8 cellular contexts compared by ENCODE assay signal in genomic region chr5:112417931-112418358, GRCh38. TPM values are rescaled to one million over a fixed set of nuclear protein-coding genes. Genes with fewer than 3 reads are reported as not detected.
DNase-seq lines count a peak whose midpoint lies in the region; ATAC-seq and TF ChIP-seq lines count a peak whose summit lies in the region.

No MANE protein-coding gene starts in this region.

- peaks cover 10 to 26% (median 19%) of the 10 kb centered on the region in 3 donors for H3K4me1 Mint-ChIP-seq in CD8-positive, alpha-beta memory T cell
- peaks cover 7% of the 10 kb centered on the region for H3K4me1 Mint-ChIP-seq in activated T-helper 17 cell treated with anti-CD3 and anti-CD28 coated beads, Interleukin-2, amount 50 U/mL, for 72 hours

- peak in 2 of 5 donors; percentile 43 to 50 for DNase-seq in CD8-positive, alpha-beta memory T cell
- DNase-seq in glomerular visceral epithelial cell (ENCODE audit: extremely low spot score) = peak; percentile 40
- DNase-seq in ovary = peak in 4 of 5 donors; percentile 25 to 42 (median 30)
- no peak for DNase-seq in SKM-1 (lab: John Stamatoyannopoulos, UW; ENCODE audit: unreplicated experiment)
- no peak for DNase-seq in NCI-H2171 (lab: John Stamatoyannopoulos, UW)

- H3K36me3 Mint-ChIP-seq in CD8-positive, alpha-beta memory T cell = no peaks in the 10 kb centered on the region
- H3K36me3 Mint-ChIP-seq in activated T-helper 17 cell treated with anti-CD3 and anti-CD28 coated beads, Interleukin-2, amount 50 U/mL, for 72 hours (ENCODE audit: low read depth) = no peaks in the 10 kb centered on the region

- H3K9me3 Mint-ChIP-seq in CD8-positive, alpha-beta memory T cell = peaks cover 0 to 5% (median 0%) of the 10 kb centered on the region in 5 donors
- H3K9me3 Mint-ChIP-seq in activated T-helper 17 cell treated with anti-CD3 and anti-CD28 coated beads, Interleukin-2, amount 50 U/mL, for 72 hours = peaks cover 6% of the 10 kb centered on the region

- peak overlapping the region in 6 of 8 donors; percentile 2 to 81 (median 23) for H3K27ac Mint-ChIP-seq in CD8-positive, alpha-beta memory T cell
- H3K27ac Mint-ChIP-seq in activated T-helper 17 cell treated with anti-CD3 and anti-CD28 coated beads, Interleukin-2, amount 50 U/mL, for 72 hours = no peak overlapping the region

- POLR2A ChIA-PET in CD8-positive, alpha-beta memory T cell (lab: Charles Lee) = no interaction called here

- peak; percentile 38 for ATAC-seq in GM19452 (IDR thresholded peaks at IDR 0.05; ENCODE audit: unreplicated experiment)
- ATAC-seq in activated T-helper 17 cell treated with anti-CD3 and anti-CD28 coated beads, Interleukin-2, amount 50 U/mL, for 72 hours (replicated peaks) = peak; percentile 77

- no peak for TF ChIP-seq EP300 in ovary (IDR thresholded peaks at IDR 0.05)

- H3K36me3 ChIP-seq in CD8-positive, alpha-beta memory T cell (ENCODE audit: insufficient read depth, low read length) = no peaks in the 10 kb centered on the region
- H3K36me3 ChIP-seq in HUES6 (ENCODE audit: control insufficient read depth, insufficient read depth, low read length) (no peaks in the 10 kb centered on the region), ovary (no peaks in the 10 kb centered on the region)

- CTCF ChIA-PET in CD8-positive, alpha-beta memory T cell (lab: Charles Lee) = no interaction called here

- no peaks in the 10 kb centered on the region for H3K9me3 ChIP-seq in CD8-positive, alpha-beta memory T cell (ENCODE audit: low read length)
- H3K9me3 ChIP-seq in HUES6 (ENCODE audit: control insufficient read depth, insufficient read depth, low read depth, low read length) (no peaks in the 10 kb centered on the region), ovary (no peaks in the 10 kb centered on the region)

- peak overlapping the region; percentile 13 for H3K4me3 ChIP-seq in CD8-positive, alpha-beta memory T cell (ENCODE audit: low read length)
- H3K4me3 ChIP-seq in HUES6 (ENCODE audit: low read depth, low read length) = peak overlapping the region; percentile 80
- peak overlapping the region; percentile 82 for H3K4me3 ChIP-seq in ovary

- no peak overlapping the region for H3K9ac ChIP-seq in HUES6 (ENCODE audit: low read length)

- intact Hi-C loops in ovary (cut with DNase I) = loop anchor here in 3 of 4 donors (10.0 kb wide), 1 partner anchor 243 kb away; no protein-coding TSS in a partner anchor

- H3K4me3 Mint-ChIP-seq in CD8-positive, alpha-beta memory T cell = peak overlapping the region; percentile 77 to 91 (median 83)
- H3K4me3 Mint-ChIP-seq in activated T-helper 17 cell treated with anti-CD3 and anti-CD28 coated beads, Interleukin-2, amount 50 U/mL, for 72 hours = peak overlapping the region; percentile 83

- no peak overlapping the region for H3K27ac ChIP-seq in CD8-positive, alpha-beta memory T cell (ENCODE audit: low read depth, low read length)
- H3K27ac ChIP-seq in HUES6 (ENCODE audit: low read depth, low read length) (no peak overlapping the region), ovary (peak overlapping the region in 1 of 2 donors; percentile 8)

- no peak for TF ChIP-seq POLR2A in ovary (IDR thresholded peaks at IDR 0.05)

- peaks cover 10% of the 10 kb centered on the region for H3K27me3 ChIP-seq in CD8-positive, alpha-beta memory T cell (ENCODE audit: insufficient read depth, low read length, poor library complexity, severe bottlenecking)
- peaks cover 58% of the 10 kb centered on the region for H3K27me3 ChIP-seq in HUES6 (ENCODE audit: control insufficient read depth, insufficient read depth, low read length)
- H3K27me3 ChIP-seq in ovary = no peaks in the 10 kb centered on the region

- peaks cover 29 to 74% of the 10 kb centered on the region in 2 donors for H3K27me3 Mint-ChIP-seq in CD8-positive, alpha-beta memory T cell
- H3K27me3 Mint-ChIP-seq in activated T-helper 17 cell treated with anti-CD3 and anti-CD28 coated beads, Interleukin-2, amount 50 U/mL, for 72 hours = peaks cover 43% of the 10 kb centered on the region

- WGBS in ovary, 3 donors = 0 to 2% (median 1%) methylated on average over 14 of the region's 14 CpGs

- peaks cover 11% of the 10 kb centered on the region for H3K4me1 ChIP-seq in CD8-positive, alpha-beta memory T cell (ENCODE audit: insufficient read depth, low read length)
- H3K4me1 ChIP-seq in HUES6 (ENCODE audit: control insufficient read depth, insufficient read depth, low read length) (no peaks in the 10 kb centered on the region), ovary (ENCODE audit: insufficient read depth) (no peaks in the 10 kb centered on the region)

- no peak for TF ChIP-seq CTCF in ovary (IDR thresholded peaks at IDR 0.05)

RNA-seq across cellular contexts. Expression of gene EPB41L4A, which starts 1.1 kb away (rescaled TPM):
- total RNA-seq in CD8-positive, alpha-beta memory T cell = under 1 TPM; 0.04 to 0.31 TPM
- 0.45 TPM for polyA plus RNA-seq in CD8-positive, alpha-beta memory T cell
- under 1 TPM; 0.30 to 0.85 TPM for total RNA-seq in activated T-helper 17 cell treated with anti-CD3 and anti-CD28 coated beads, Interleukin-2, amount 50 U/mL, for 72 hours
- total RNA-seq in ovary = 10 to 100 TPM in 2 of 7 donors, 1 to 10 TPM in 5; 3.8 to 12.3 (median 7.9) TPM
- 10 to 100 TPM in 1 of 2 donors, 1 to 10 TPM in 1; 2.7 to 10.5 TPM for polyA plus RNA-seq in ovary

Comparison
In these comparisons a context has a peak if more than half of its experiments do, and no peak if none do; other contexts are left out.
1. DNase-seq: peak in glomerular visceral epithelial cell (single experiment) and ovary (4 of 5); none in SKM-1 (single experiment) and NCI-H2171 (single experiment).
2. H3K4me3 ChIP-seq: peak in every context shown above with its lines; median percentile 82 in ovary; 80 in HUES6; 13 in CD8-positive, alpha-beta memory T cell.